8 cellular contexts compared by ENCODE assay signal in genomic region chr7:1466524-1467271, GRCh38. TPM values are rescaled to one million over a fixed set of nuclear protein-coding genes. Genes with fewer than 3 reads are reported as not detected.
DNase-seq lines count a peak whose midpoint lies in the region; ATAC-seq and TF ChIP-seq lines count a peak whose summit lies in the region.

No MANE protein-coding gene starts in this region.

- H3K27ac ChIP-seq in rectal smooth muscle tissue (ENCODE audit: low read depth, low read length) = peak overlapping the region; percentile 83
- no peak overlapping the region for H3K27ac ChIP-seq in naive thymus-derived CD4-positive, alpha-beta T cell (ENCODE audit: low read depth, low read length)

- no peaks in the 10 kb centered on the region for H3K27me3 ChIP-seq in rectal smooth muscle tissue (ENCODE audit: control insufficient read depth, insufficient read depth, low read length)
- H3K27me3 ChIP-seq in naive thymus-derived CD4-positive, alpha-beta T cell (ENCODE audit: control insufficient read depth in 2 of 2, insufficient read depth in 2 of 2, low read length in 2 of 2) = no peaks in the 10 kb centered on the region

- no peak overlapping the region for H3K9ac ChIP-seq in rectal smooth muscle tissue (ENCODE audit: low read length)

- peak; percentile 65 for ATAC-seq in SK-N-SH treated with all-trans-retinoic acid at 6 μM for 48 hours
- peak; percentile 60 for ATAC-seq in Right ventricle myocardium superior (ENCODE audit: poor library complexity)
- no peak for ATAC-seq in GM18519 (IDR thresholded peaks at IDR 0.05; ENCODE audit: low FRiP score, unreplicated experiment)
- ATAC-seq in naive thymus-derived CD4-positive, alpha-beta T cell = no peak

- peak overlapping the region in 1 of 9 donors; percentile 19 for H3K27ac Mint-ChIP-seq in naive thymus-derived CD4-positive, alpha-beta T cell

- no peaks in the 10 kb centered on the region for H3K36me3 Mint-ChIP-seq in naive thymus-derived CD4-positive, alpha-beta T cell

- peaks cover 16% of the 10 kb centered on the region for H3K4me1 ChIP-seq in rectal smooth muscle tissue (ENCODE audit: control insufficient read depth, insufficient read depth, low read length)
- no peaks in the 10 kb centered on the region for H3K4me1 ChIP-seq in naive thymus-derived CD4-positive, alpha-beta T cell (ENCODE audit: control insufficient read depth in 2 of 2, insufficient read depth in 2 of 2, low read length in 2 of 2)

- H3K4me1 Mint-ChIP-seq in naive thymus-derived CD4-positive, alpha-beta T cell = peaks cover 0 to 11% (median 6%) of the 10 kb centered on the region in 7 donors

- no peak for DNase-seq in GM10266 (ENCODE audit: extremely low spot score)
- DNase-seq in Right ventricle myocardium superior = peak; percentile 86
- no peak for DNase-seq in naive thymus-derived CD4-positive, alpha-beta T cell
- DNase-seq in GDM1 (lab: John Stamatoyannopoulos, UW) = no peak
- DNase-seq in D341Med (ENCODE audit: low spot score) = no peak

- peak; percentile 23 for TF ChIP-seq CTCF in GM10266 (IDR thresholded peaks at IDR 0.05; ENCODE audit: control insufficient read depth, insufficient read depth, low read depth, missing control alignments)

- H3K9me3 ChIP-seq in naive thymus-derived CD4-positive, alpha-beta T cell (ENCODE audit: control insufficient read depth in 2 of 3, low read length in 3 of 3) = no peaks in the 10 kb centered on the region

- H3K27me3 Mint-ChIP-seq in naive thymus-derived CD4-positive, alpha-beta T cell = no peaks in the 10 kb centered on the region

- no peaks in the 10 kb centered on the region for H3K9me3 Mint-ChIP-seq in naive thymus-derived CD4-positive, alpha-beta T cell

- peak overlapping the region; percentile 25 for H3K4me3 ChIP-seq in rectal smooth muscle tissue (ENCODE audit: low read length)
- no peak overlapping the region for H3K4me3 ChIP-seq in naive thymus-derived CD4-positive, alpha-beta T cell (ENCODE audit: low read length)

- H3K4me3 Mint-ChIP-seq in naive thymus-derived CD4-positive, alpha-beta T cell = no peak overlapping the region

- no peaks in the 10 kb centered on the region for H3K36me3 ChIP-seq in rectal smooth muscle tissue (ENCODE audit: control insufficient read depth, insufficient read depth, low read length)
- H3K36me3 ChIP-seq in naive thymus-derived CD4-positive, alpha-beta T cell (ENCODE audit: control insufficient read depth in 2 of 3, insufficient read depth in 3 of 3, low read length in 3 of 3) = peaks cover 0 to 25% (median 0%) of the 10 kb centered on the region in 3 experiments

- intact Hi-C loops in Right ventricle myocardium superior (cut with DNase I) = no loop called here
- intact Hi-C loops in naive thymus-derived CD4-positive, alpha-beta T cell (cut with micrococcal nuclease) = no loop called here

- POLR2A ChIA-PET in naive thymus-derived CD4-positive, alpha-beta T cell (lab: Charles Lee) = no interaction called here

- CTCF ChIA-PET in naive thymus-derived CD4-positive, alpha-beta T cell (lab: Charles Lee) = no interaction called here

TF ChIP-seq in SK-N-SH treated with all-trans-retinoic acid at 6 μM for 48 hours, 23 proteins besides CTCF, POLR2A, EP300 and RAD21:
- TF ChIP-seq PATZ1 (CRISPR knock-in tag; IDR thresholded peaks at IDR 0.05; ENCODE audit: borderline replicate concordance) = no peak
- TF ChIP-seq SNAI2 (CRISPR knock-in tag; IDR thresholded peaks at IDR 0.05) = no peak
- TF ChIP-seq CREB5 (CRISPR knock-in tag; IDR thresholded peaks at IDR 0.05; ENCODE audit: low read depth) = no peak
- no peak for TF ChIP-seq ISL1 (CRISPR knock-in tag; IDR thresholded peaks at IDR 0.05)
- no peak for TF ChIP-seq POU6F1 (CRISPR knock-in tag; IDR thresholded peaks at IDR 0.05; ENCODE audit: borderline replicate concordance, low read depth)
- no peak for TF ChIP-seq BACH2 (CRISPR knock-in tag; IDR thresholded peaks at IDR 0.05; ENCODE audit: borderline replicate concordance)
TF ChIP-seq in SK-N-SH treated with all-trans-retinoic acid at 6 μM for 48 hours: peak in this region for 0.

RNA-seq across cellular contexts. Expression of gene MICALL2, which starts 7.4 kb away (rescaled TPM):
- total RNA-seq in Right ventricle myocardium superior = 6.2 TPM
- total RNA-seq in naive thymus-derived CD4-positive, alpha-beta T cell = 1 to 10 TPM in 4 of 5 experiments, under 1 TPM in 1; 0.89 to 5.0 (median 3.3) TPM
- polyA plus RNA-seq in naive thymus-derived CD4-positive, alpha-beta T cell = under 1 TPM; 0.37 to 0.55 TPM

RNA-seq across cellular contexts. Expression of gene INTS1, which starts 37.5 kb away (rescaled TPM):
- total RNA-seq in Right ventricle myocardium superior = 29.2 TPM
- total RNA-seq in naive thymus-derived CD4-positive, alpha-beta T cell = 100 to 1,000 TPM in 4 of 5 experiments, 10 to 100 TPM in 1; 82.0 to 157 (median 111) TPM
- 10 to 100 TPM; 15.1 to 41.6 TPM for polyA plus RNA-seq in naive thymus-derived CD4-positive, alpha-beta T cell

Comparison
In these comparisons a context has a peak if more than half of its experiments do, and no peak if none do; other contexts are left out.
1. ATAC-seq: peak in SK-N-SH treated with all-trans-retinoic acid at 6 μM for 48 hours (single experiment) and Right ventricle myocardium superior (single experiment); none in GM18519 (single experiment) and naive thymus-derived CD4-positive, alpha-beta T cell (single experiment).